Comparison of ENCODE assay signal across 14 cellular contexts in genomic region chr2:211159972-211160371, GRCh38.
DNase-seq lines count a peak whose midpoint lies in the region; ATAC-seq and TF ChIP-seq lines count a peak whose summit lies in the region.
"Had no signal": no experiment of that assay in that cellular context is flagged by ENCODE, and none has a peak within 500 bp of the region (broad histone marks: within the 10 kb centered on the region; RNA-seq: fewer than 3 reads in every experiment).

No MANE protein-coding gene starts in this region.

- DNase-seq in Karpas-422 (peak; percentile 67), NB4 (ENCODE audit: low read depth) (peak; percentile 12), OCI-M1 (lab: John Stamatoyannopoulos, UW) (peak; percentile 43), gastrocnemius medialis (no peak), activated gamma-delta T cell treated with Interleukin-2 at 50 U/mL for 16 hours (no peak), NCI-H226 (no peak)
- DNase-seq: CD8-positive, alpha-beta T cell; COR-L47; DMS153; DMS79 treated with DMSO at 0.1 percent for 48 hours; EL had no signal

- H3K27ac ChIP-seq in Karpas-422 (ENCODE audit: low read length) (peak overlapping the region; percentile 79), gastrocnemius medialis (no peak overlapping the region)

- H3K79me2 ChIP-seq in Karpas-422 (ENCODE audit: low read length) = no peaks in the 10 kb centered on the region

- no peak for ATAC-seq in gastrocnemius medialis
- ATAC-seq in GM21526 (IDR thresholded peaks at IDR 0.05; ENCODE audit: low FRiP score, unreplicated experiment) = no peak
- ATAC-seq: CD8-positive, alpha-beta T cell; HepG2 had no signal

- no peaks in the 10 kb centered on the region for H4K20me1 ChIP-seq in Karpas-422 (ENCODE audit: insufficient read depth, low read depth, low read length)

- in situ Hi-C loops in gastrocnemius medialis (cut with MboI; ENCODE audit: low sequenced_read_pairs in 4 of 4) = no loop called here

- H3K9me3 ChIP-seq in Karpas-422 (ENCODE audit: low read length) (no peaks in the 10 kb centered on the region), gastrocnemius medialis (no peaks in the 10 kb centered on the region)
- H3K9me3 ChIP-seq: HAP-1 had no signal

- no peak for TF ChIP-seq CTCF in NB4 (IDR thresholded peaks at IDR 0.05; ENCODE audit: low read depth, low read length)
- TF ChIP-seq CTCF in gastrocnemius medialis (IDR thresholded peaks at IDR 0.05 in 4 of 5, conservative IDR thresholded peaks at IDR 0.05 in 1 of 5) = no peak

- H3K4me1 ChIP-seq in Karpas-422 (ENCODE audit: low read length) (peaks cover 55% of the 10 kb centered on the region), gastrocnemius medialis (no peaks in the 10 kb centered on the region)
- H3K4me1 ChIP-seq: HAP-1 had no signal

- H3K9me2 ChIP-seq in Karpas-422 (replicated peaks; ENCODE audit: insufficient read depth, low read length) = no peaks in the 10 kb centered on the region

- H3K9ac ChIP-seq in Karpas-422 (ENCODE audit: low read length) = no peak overlapping the region

- intact Hi-C loops in gastrocnemius medialis (cut with DNase I; ENCODE audit: low total_unique reads) = loop anchor here (5.0 kb wide), 1 partner anchor 543 kb away; no protein-coding TSS in a partner anchor

- no peaks in the 10 kb centered on the region for H3K36me3 ChIP-seq in Karpas-422 (ENCODE audit: insufficient read depth, low read length)
- H3K36me3 ChIP-seq in gastrocnemius medialis = no peaks in the 10 kb centered on the region
- H3K36me3 ChIP-seq: HAP-1 had no signal

- no peak overlapping the region for H2AFZ ChIP-seq in Karpas-422 (ENCODE audit: low read length)

- H3K27me3 ChIP-seq in Karpas-422 (ENCODE audit: low read length) = no peaks in the 10 kb centered on the region
- no peaks in the 10 kb centered on the region for H3K27me3 ChIP-seq in gastrocnemius medialis

- TF ChIP-seq POLR2A in NB4 (IDR thresholded peaks at IDR 0.05; ENCODE audit: extremely low read depth, insufficient read length) (no peak), gastrocnemius medialis (IDR thresholded peaks at IDR 0.05) (no peak)

- H3K4me3 ChIP-seq in Karpas-422 (ENCODE audit: low read length) = no peak overlapping the region
- H3K4me3 ChIP-seq in NB4 (ENCODE audit: low read depth, low read length) = no peak overlapping the region
- no peak overlapping the region for H3K4me3 ChIP-seq in gastrocnemius medialis
- H3K4me3 ChIP-seq: HAP-1 had no signal

- peak overlapping the region; percentile 63 for H3K4me2 ChIP-seq in Karpas-422 (ENCODE audit: low read depth, low read length, poor library complexity, severe bottlenecking)

Comparison
In these comparisons a context has a peak if more than half of its experiments do, and no peak if none do; other contexts are left out.
1. DNase-seq: peak in Karpas-422 (single experiment), NB4 (single experiment) and OCI-M1 (single experiment); none in gastrocnemius medialis (0 of 2), activated gamma-delta T cell treated with Interleukin-2 at 50 U/mL for 16 hours (single experiment) and NCI-H226 (single experiment).